Comparison of ENCODE assay signal across 18 cellular contexts in genomic region chr2:144426355-144426754, GRCh38.
DNase-seq lines count a peak whose midpoint lies in the region; ATAC-seq and TF ChIP-seq lines count a peak whose summit lies in the region.
"Had no signal": no experiment of that assay in that cellular context is flagged by ENCODE, and none has a peak within 500 bp of the region (broad histone marks: within the 10 kb centered on the region; RNA-seq: fewer than 3 reads in every experiment).

No MANE protein-coding gene starts in this region.

- H3K27ac ChIP-seq in right atrium auricular region (peak overlapping the region; percentile 63 to 77), right cardiac atrium (ENCODE audit: low read length) (no peak overlapping the region), brain microvascular endothelial cell (peak overlapping the region; percentile 50), neutrophil (peak overlapping the region; percentile 78), vagina (peak overlapping the region; percentile 3), neuronal stem cell (replicated peaks; ENCODE audit: low read length) (no peak overlapping the region)
- no peak overlapping the region for H3K27ac ChIP-seq in CD4-positive, alpha-beta memory T cell (ENCODE audit: low read depth, low read length)

- H3K4me3 ChIP-seq in right atrium auricular region (no peak overlapping the region), right cardiac atrium (ENCODE audit: low read length) (no peak overlapping the region), brain microvascular endothelial cell (ENCODE audit: low read depth, low read length) (no peak overlapping the region), neutrophil (ENCODE audit: low read depth in 1 of 2, low read length in 1 of 2) (peak overlapping the region in 1 of 2 experiments; percentile 27), vagina (no peak overlapping the region), neuronal stem cell (ENCODE audit: low read length in 2 of 2) (no peak overlapping the region)
- no peak overlapping the region for H3K4me3 ChIP-seq in CD4-positive, alpha-beta memory T cell (ENCODE audit: low read length in 2 of 2)
- H3K4me3 ChIP-seq: ascending aorta, thyroid gland had no signal

- no peak overlapping the region for H3K23ac ChIP-seq in neuronal stem cell (ENCODE audit: low read depth, low read length, poor library complexity)

- no peak overlapping the region for H2BK12ac ChIP-seq in neuronal stem cell (ENCODE audit: low read length)

- no peak for TF ChIP-seq POLR2A in vagina (IDR thresholded peaks at IDR 0.05)

- POLR2A ChIA-PET in CD4-positive, alpha-beta memory T cell (lab: Charles Lee; ENCODE audit: partially characterized antibody), result no interaction called here

- no peaks in the 10 kb centered on the region for H3K4me1 Mint-ChIP-seq in CD4-positive, alpha-beta memory T cell

- H3K79me1 ChIP-seq in neuronal stem cell (ENCODE audit: low read depth, low read length), result no peaks in the 10 kb centered on the region

- H3K9me3 ChIP-seq in right atrium auricular region (no peaks in the 10 kb centered on the region), right cardiac atrium (ENCODE audit: control insufficient read depth, low read length) (no peaks in the 10 kb centered on the region), neutrophil (no peaks in the 10 kb centered on the region), vagina (no peaks in the 10 kb centered on the region), neuronal stem cell (replicated peaks in 1 of 2; ENCODE audit: control insufficient read depth in 2 of 2, insufficient read depth in 1 of 2, low read depth in 1 of 2, low read length in 2 of 2) (no peaks in the 10 kb centered on the region)
- no peaks in the 10 kb centered on the region for H3K9me3 ChIP-seq in CD4-positive, alpha-beta memory T cell (ENCODE audit: control insufficient read depth in 1 of 2, low read length in 2 of 2)
- H3K9me3 ChIP-seq: ascending aorta, thyroid gland had no signal

- no peak overlapping the region for H3K4me2 ChIP-seq in neuronal stem cell (ENCODE audit: insufficient read depth, low read length, poor library complexity, severe bottlenecking)

- CTCF ChIA-PET in CD4-positive, alpha-beta memory T cell (lab: Charles Lee; ENCODE audit: partially characterized antibody), result no interaction called here

- no peak overlapping the region for H4K8ac ChIP-seq in neuronal stem cell (ENCODE audit: low read depth, low read length)

- H3K18ac ChIP-seq in neuronal stem cell (ENCODE audit: low read length), result no peak overlapping the region

- in situ Hi-C loops in brain microvascular endothelial cell (cut with HindIII; ENCODE audit: low pct_ligation_motif_present, low sequenced_read_pairs), result no loop called here

- no peak overlapping the region for H3K14ac ChIP-seq in neuronal stem cell (ENCODE audit: low read length)

- peaks cover 0 to 2% (median 0%) of the 10 kb centered on the region in 8 donors for H3K9me3 Mint-ChIP-seq in CD4-positive, alpha-beta memory T cell
- H3K9me3 Mint-ChIP-seq: activated CD4-positive, alpha-beta memory T cell treated with anti-CD3 and anti-CD28 coated beads, Interleukin-2, amount 10 ng/mL, durations not matched to agents 7 days and 5 days had no signal

- H3K27ac Mint-ChIP-seq in CD4-positive, alpha-beta memory T cell, result no peak overlapping the region
- H3K27ac Mint-ChIP-seq: activated CD4-positive, alpha-beta memory T cell treated with anti-CD3 and anti-CD28 coated beads, Interleukin-2, amount 10 ng/mL, durations not matched to agents 7 days and 5 days had no signal

- WGBS in right cardiac atrium, result 52% methylated on average over 1 of the region's 1 CpG
- no CpG with 5 or more reads among the region's 1 CpG for WGBS in neuronal stem cell (ENCODE audit: extremely low coverage in 2 of 2, insufficient read length in 2 of 2, insufficient replicate concordance in 1 of 2), 2 donors

- H3K27me3 ChIP-seq in right atrium auricular region, result no peaks in the 10 kb centered on the region
- no peaks in the 10 kb centered on the region for H3K27me3 ChIP-seq in right cardiac atrium (ENCODE audit: control insufficient read depth, insufficient read depth)
- no peaks in the 10 kb centered on the region for H3K27me3 ChIP-seq in brain microvascular endothelial cell (replicated peaks)
- H3K27me3 ChIP-seq in neutrophil, result no peaks in the 10 kb centered on the region
- H3K27me3 ChIP-seq in vagina, result no peaks in the 10 kb centered on the region
- no peaks in the 10 kb centered on the region for H3K27me3 ChIP-seq in neuronal stem cell (ENCODE audit: control insufficient read depth in 3 of 3, insufficient read depth in 3 of 3, low read depth in 1 of 3, low read length in 3 of 3)
- H3K27me3 ChIP-seq in CD4-positive, alpha-beta memory T cell (ENCODE audit: insufficient read depth, low read length), result no peaks in the 10 kb centered on the region
- H3K27me3 ChIP-seq: ascending aorta, thyroid gland had no signal

- H3K4me3 Mint-ChIP-seq in CD4-positive, alpha-beta memory T cell, result no peak overlapping the region
- H3K4me3 Mint-ChIP-seq: activated CD4-positive, alpha-beta memory T cell treated with anti-CD3 and anti-CD28 coated beads, Interleukin-2, amount 10 ng/mL, durations not matched to agents 7 days and 5 days had no signal

- no peak overlapping the region for H3K4ac ChIP-seq in neuronal stem cell (ENCODE audit: low read length)

- no peak for DNase-seq in right atrium auricular region (ENCODE audit: low spot score)
- no peak for DNase-seq in right cardiac atrium
- DNase-seq in brain microvascular endothelial cell, result no peak
- DNase-seq in vagina (ENCODE audit: extremely low spot score in 2 of 2), result no peak
- no peak for DNase-seq in neuronal stem cell (ENCODE audit: low spot score)
- DNase-seq in CD4-positive, alpha-beta memory T cell, result no peak
- DNase-seq: activated CD4-positive, alpha-beta memory T cell treated with anti-CD3 and anti-CD28 coated beads, Interleukin-2, amount 10 ng/mL, durations not matched to agents 7 days and 5 days; DMS79 treated with DMSO at 0.1 percent for 48 hours; effector CD8-positive, alpha-beta T cell; NCI-H1105 treated with DMSO at 0.1 percent for 48 hours; NCI-H446 treated with DMSO at 0.1 percent for 48 hours; RPMI8226; small intestine; T1000 had no signal

- H2BK15ac ChIP-seq in neuronal stem cell (ENCODE audit: low read length), result no peak overlapping the region

- no peaks in the 10 kb centered on the region for H3K36me3 Mint-ChIP-seq in CD4-positive, alpha-beta memory T cell

- H2AK5ac ChIP-seq in neuronal stem cell (ENCODE audit: low read depth, low read length), result no peak overlapping the region

- no peak for TF ChIP-seq CTCF in right atrium auricular region (IDR thresholded peaks at IDR 0.05)
- TF ChIP-seq CTCF in brain microvascular endothelial cell (IDR thresholded peaks at IDR 0.05; ENCODE audit: low read depth, low read length, missing control alignments), result no peak
- TF ChIP-seq CTCF in neutrophil (IDR thresholded peaks at IDR 0.05), result no peak
- no peak for TF ChIP-seq CTCF in vagina (IDR thresholded peaks at IDR 0.05)

- H2AFZ ChIP-seq in neuronal stem cell (ENCODE audit: low read length), result no peak overlapping the region

- H3K27me3 Mint-ChIP-seq in CD4-positive, alpha-beta memory T cell, result peaks cover 2 to 12% of the 10 kb centered on the region in 2 donors
- H3K27me3 Mint-ChIP-seq: activated CD4-positive, alpha-beta memory T cell treated with anti-CD3 and anti-CD28 coated beads, Interleukin-2, amount 10 ng/mL, durations not matched to agents 7 days and 5 days had no signal

- H2BK120ac ChIP-seq in neuronal stem cell (ENCODE audit: low read depth, low read length), result no peak overlapping the region

- no peak overlapping the region for H3K9ac ChIP-seq in neuronal stem cell (ENCODE audit: low read depth, low read length, poor library complexity)

- no peak for ATAC-seq in right cardiac atrium
- no peak for ATAC-seq in GM21528 (IDR thresholded peaks at IDR 0.05; ENCODE audit: low FRiP score, unreplicated experiment)

- H3K36me3 ChIP-seq in right atrium auricular region (peaks cover 20% of the 10 kb centered on the region), brain microvascular endothelial cell (replicated peaks) (peaks cover 30% of the 10 kb centered on the region), neutrophil (no peaks in the 10 kb centered on the region), vagina (peaks cover 0 to 8% of the 10 kb centered on the region in 2 donors), neuronal stem cell (replicated peaks in 1 of 2; ENCODE audit: control insufficient read depth in 2 of 2, insufficient read depth in 2 of 2, low read length in 2 of 2) (peaks cover 4 to 81% of the 10 kb centered on the region in 2 donors)
- no peaks in the 10 kb centered on the region for H3K36me3 ChIP-seq in CD4-positive, alpha-beta memory T cell (ENCODE audit: insufficient read depth, low read length)
- H3K36me3 ChIP-seq: thyroid gland had no signal

- no peak overlapping the region for H4K91ac ChIP-seq in neuronal stem cell (ENCODE audit: low read depth, low read length, poor library complexity)

- peaks cover 0 to 39% of the 10 kb centered on the region in 2 donors for H3K4me1 ChIP-seq in right atrium auricular region
- H3K4me1 ChIP-seq in right cardiac atrium (ENCODE audit: control insufficient read depth, insufficient read depth, low read length), result peaks cover 3% of the 10 kb centered on the region
- peaks cover 67 to 69% of the 10 kb centered on the region in 2 experiments for H3K4me1 ChIP-seq in neutrophil (ENCODE audit: control insufficient read depth in 1 of 2, insufficient read depth in 1 of 2, low read depth in 1 of 2, low read length in 1 of 2)
- H3K4me1 ChIP-seq in vagina, result peaks cover 22% of the 10 kb centered on the region
- peaks cover 14 to 26% of the 10 kb centered on the region in 2 donors for H3K4me1 ChIP-seq in neuronal stem cell (ENCODE audit: control insufficient read depth in 2 of 2, insufficient read depth in 1 of 2, low read depth in 1 of 2, low read length in 2 of 2)
- H3K4me1 ChIP-seq in CD4-positive, alpha-beta memory T cell (ENCODE audit: insufficient read depth, low read length), result no peaks in the 10 kb centered on the region

- no peak overlapping the region for H2BK5ac ChIP-seq in neuronal stem cell (ENCODE audit: low read length)

- intact Hi-C loops in right cardiac atrium (cut with DNase I) (loop anchor here in 1 of 4 donors (10.0 kb wide), 1 partner anchor 88 kb away; no protein-coding TSS in a partner anchor), vagina (cut with DNase I) (no loop called here)
- intact Hi-C loops in CD4-positive, alpha-beta memory T cell (cut with micrococcal nuclease), result no loop called here

Comparison
In these comparisons a context has a peak if more than half of its experiments do, and no peak if none do; other contexts are left out.
1. H3K27ac ChIP-seq: peak in right atrium auricular region (2 of 2), brain microvascular endothelial cell (single experiment), neutrophil (single experiment) and vagina (single experiment); none in right cardiac atrium (single experiment), neuronal stem cell (single experiment) and CD4-positive, alpha-beta memory T cell (single experiment).